In the genomic region with DNA sequence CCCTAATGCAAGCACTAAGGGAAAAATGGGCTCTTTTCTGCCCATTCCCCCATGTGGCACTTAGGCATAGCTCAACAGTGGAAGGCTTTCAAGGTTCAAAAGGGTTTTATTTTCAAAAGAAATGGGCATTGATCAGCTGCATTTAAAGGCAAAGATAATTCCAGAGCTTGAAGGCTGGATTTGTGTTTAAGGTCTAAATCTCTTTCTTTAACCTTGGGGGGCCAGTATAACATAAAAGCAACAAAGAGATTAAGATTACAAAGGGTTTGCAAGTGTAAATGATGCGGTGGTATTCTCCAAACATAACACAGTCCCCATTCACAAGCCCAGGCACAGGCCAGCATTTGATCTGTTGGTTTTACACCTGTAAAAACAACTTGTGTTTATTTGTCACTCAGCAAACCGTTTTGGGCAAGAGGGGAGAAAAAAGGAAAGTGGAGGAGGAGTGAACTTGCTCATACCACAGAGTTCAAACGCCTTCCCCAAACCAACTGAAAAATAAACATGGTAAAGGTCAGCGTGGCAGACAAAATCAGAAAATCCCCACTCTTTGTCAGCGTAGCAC, we compare ENCODE assay signal across 15 cellular contexts.
DNase-seq lines count a peak whose midpoint lies in the region; ATAC-seq and TF ChIP-seq lines count a peak whose summit lies in the region.
"Had no signal": no experiment of that assay in that cellular context is flagged by ENCODE, and none has a peak within 500 bp of the region (broad histone marks: within the 10 kb centered on the region; RNA-seq: fewer than 3 reads in every experiment).

No MANE protein-coding gene starts in this region.

- H2AFZ ChIP-seq in GM23338, result no peak overlapping the region
- H2AFZ ChIP-seq in osteoblast (ENCODE audit: low read length), result no peak overlapping the region

- H3K36me3 ChIP-seq in GM23338 (ENCODE audit: insufficient read depth) (no peaks in the 10 kb centered on the region), endodermal cell (ENCODE audit: control insufficient read depth, insufficient read depth, low read length) (no peaks in the 10 kb centered on the region), osteoblast (ENCODE audit: insufficient read depth, low read length) (no peaks in the 10 kb centered on the region)
- H3K36me3 ChIP-seq: BLaER1 treated with 17β-estradiol and CSF1 and Interleukin-3, amounts not matched to agents 10 nM and 100 nM had no signal

- H3K27me3 Mint-ChIP-seq in GM23338 (ENCODE audit: insufficient read depth, low read depth, poor library complexity) (no peaks in the 10 kb centered on the region), endodermal cell (ENCODE audit: insufficient read depth) (peaks cover 80% of the 10 kb centered on the region), nephron progenitor cell (ENCODE audit: low read depth, poor library complexity) (peaks cover 2% of the 10 kb centered on the region)
- H3K27me3 Mint-ChIP-seq: B cell; CD4-positive, CD25-positive, alpha-beta regulatory T cell; CD8-positive, alpha-beta memory T cell; IgD-negative memory B cell had no signal

- H3K36me3 Mint-ChIP-seq in GM23338 (ENCODE audit: low read depth) (peaks cover 3% of the 10 kb centered on the region; the same call in 2 of the 3 replicates), endodermal cell (ENCODE audit: low read depth) (no peaks in the 10 kb centered on the region), nephron progenitor cell (ENCODE audit: low read depth) (peaks cover 19% of the 10 kb centered on the region)
- H3K36me3 Mint-ChIP-seq: CD4-positive, CD25-positive, alpha-beta regulatory T cell; CD8-positive, alpha-beta memory T cell; IgD-negative memory B cell had no signal

- DNase-seq in GM23338 (ENCODE audit: low spot score) (no peak), endodermal cell (peak; percentile 53), nephron progenitor cell (no peak), NCI-H2171 (lab: John Stamatoyannopoulos, UW) (no peak), osteoblast (ENCODE audit: insufficient read length, low spot score, missing footprints) (no peak), NCI-H2081 treated with DMSO at 0.1 percent for 48 hours (lab: John Stamatoyannopoulos, UW) (no peak)
- DNase-seq: CD4-positive, CD25-positive, alpha-beta regulatory T cell; CD8-positive, alpha-beta memory T cell; COR-L47; DMS 273 treated with DMSO at 0.1 percent for 48 hours; GDM1; H9 had no signal

- H3F3A ChIP-seq in GM23338 (replicated peaks; ENCODE audit: low read depth), result no peaks in the 10 kb centered on the region

- H3K4me1 ChIP-seq in GM23338 (ENCODE audit: insufficient read depth) (0 out of 2 replicates have a peak, but pooled peaks cover 12% of the 10 kb centered on the region), endodermal cell (ENCODE audit: control insufficient read depth, insufficient read depth, low read length) (peaks cover 4% of the 10 kb centered on the region), osteoblast (ENCODE audit: insufficient read depth, low read length) (no peaks in the 10 kb centered on the region)
- H3K4me1 ChIP-seq: BLaER1 treated with 17β-estradiol and CSF1 and Interleukin-3, amounts not matched to agents 10 nM and 100 nM had no signal

- H3K4me3 Mint-ChIP-seq in GM23338 (no peak overlapping the region), endodermal cell (no peak overlapping the region), nephron progenitor cell (no peak overlapping the region)
- H3K4me3 Mint-ChIP-seq: B cell; CD4-positive, CD25-positive, alpha-beta regulatory T cell; CD8-positive, alpha-beta memory T cell; H9; IgD-negative memory B cell had no signal

- TF ChIP-seq CTCF in GM23338 (conservative IDR thresholded peaks at IDR 0.05; ENCODE audit: low read depth in 2 of 2) (no peak), endodermal cell (conservative IDR thresholded peaks at IDR 0.05) (no peak), nephron progenitor cell (IDR thresholded peaks at IDR 0.05) (no peak), osteoblast (IDR thresholded peaks at IDR 0.05; ENCODE audit: extremely low read depth, low read depth, low read length) (no peak)

- no peaks in the 10 kb centered on the region for H3K27me3 ChIP-seq in GM23338 (ENCODE audit: insufficient read depth)
- peaks cover 53% of the 10 kb centered on the region for H3K27me3 ChIP-seq in endodermal cell (ENCODE audit: control insufficient read depth, insufficient read depth, low read length, poor library complexity, severe bottlenecking)
- no peaks in the 10 kb centered on the region for H3K27me3 ChIP-seq in osteoblast (ENCODE audit: insufficient read depth, low read length)
- H3K27me3 ChIP-seq: BLaER1 treated with 17β-estradiol and CSF1 and Interleukin-3, amounts not matched to agents 10 nM and 100 nM had no signal

- H3K79me2 ChIP-seq in GM23338 (replicated peaks; ENCODE audit: insufficient read depth) (no peaks in the 10 kb centered on the region), osteoblast (ENCODE audit: insufficient read depth, low read length) (no peaks in the 10 kb centered on the region)

- H3K9ac ChIP-seq in endodermal cell (ENCODE audit: extremely low read depth, low read length, poor library complexity, severe bottlenecking), result no peak overlapping the region
- H3K9ac ChIP-seq: BLaER1 treated with 17β-estradiol and CSF1 and Interleukin-3, amounts not matched to agents 10 nM and 100 nM had no signal

- H3K27ac Mint-ChIP-seq in GM23338, result no peak overlapping the region
- H3K27ac Mint-ChIP-seq in endodermal cell, result no peak overlapping the region
- peak overlapping the region; percentile 66 for H3K27ac Mint-ChIP-seq in nephron progenitor cell
- H3K27ac Mint-ChIP-seq: B cell; CD4-positive, CD25-positive, alpha-beta regulatory T cell; CD8-positive, alpha-beta memory T cell; H9; IgD-negative memory B cell had no signal

- no peak overlapping the region for H3K4me2 ChIP-seq in GM23338
- no peak overlapping the region for H3K4me2 ChIP-seq in osteoblast (ENCODE audit: insufficient read depth, low read length)
- H3K4me2 ChIP-seq: BLaER1 treated with 17β-estradiol and CSF1 and Interleukin-3, amounts not matched to agents 10 nM and 100 nM had no signal

- H4K20me1 ChIP-seq in GM23338 (replicated peaks; ENCODE audit: insufficient read depth), result no peaks in the 10 kb centered on the region
- H4K20me1 ChIP-seq in osteoblast (ENCODE audit: insufficient read depth, low read length), result no peaks in the 10 kb centered on the region
- H4K20me1 ChIP-seq: BLaER1 treated with 17β-estradiol and CSF1 and Interleukin-3, amounts not matched to agents 10 nM and 100 nM had no signal

- 45 to 62% methylated on average over 3 to 5 of the region's 5 CpGs for WGBS in endodermal cell (ENCODE audit: insufficient coverage in 1 of 2, insufficient read length in 1 of 2), 2 experiments

- no peak overlapping the region for H3K4me3 ChIP-seq in GM23338
- H3K4me3 ChIP-seq in endodermal cell (ENCODE audit: low read length), result no peak overlapping the region
- no peak overlapping the region for H3K4me3 ChIP-seq in osteoblast (ENCODE audit: insufficient read depth, low read length)
- H3K4me3 ChIP-seq: BLaER1 treated with 17β-estradiol and CSF1 and Interleukin-3, amounts not matched to agents 10 nM and 100 nM had no signal

- peaks cover 13% of the 10 kb centered on the region for H3K9me3 Mint-ChIP-seq in GM23338
- H3K9me3 Mint-ChIP-seq in endodermal cell, result peaks cover 39% of the 10 kb centered on the region
- H3K9me3 Mint-ChIP-seq in nephron progenitor cell, result peaks cover 65% of the 10 kb centered on the region

- peak; percentile 53 for ATAC-seq in GM23338

- H3K9me2 ChIP-seq in GM23338 (ENCODE audit: insufficient read depth), result peaks cover 5% of the 10 kb centered on the region; the same call in 1 of the 2 replicates

- no peak overlapping the region for H3K27ac ChIP-seq in GM23338 (ENCODE audit: low read depth)
- peak overlapping the region; percentile 3 for H3K27ac ChIP-seq in endodermal cell (ENCODE audit: low read depth, low read length)
- H3K27ac ChIP-seq in osteoblast (ENCODE audit: low read depth, low read length), result no peak overlapping the region
- H3K27ac ChIP-seq: BLaER1 treated with 17β-estradiol and CSF1 and Interleukin-3, amounts not matched to agents 10 nM and 100 nM had no signal

- H3K4me1 Mint-ChIP-seq in GM23338 (peaks cover 6% of the 10 kb centered on the region), endodermal cell (peaks cover 17% of the 10 kb centered on the region), nephron progenitor cell (peaks cover 29% of the 10 kb centered on the region)
- H3K4me1 Mint-ChIP-seq: B cell; CD4-positive, CD25-positive, alpha-beta regulatory T cell; CD8-positive, alpha-beta memory T cell had no signal

- H3K9me3 ChIP-seq in endodermal cell (ENCODE audit: control insufficient read depth, low read length) (peaks cover 18% of the 10 kb centered on the region), osteoblast (ENCODE audit: low read depth, low read length) (peaks cover 5% of the 10 kb centered on the region)

TF ChIP-seq in GM23338, 12 proteins besides CTCF, POLR2A, EP300 and RAD21 (continues in another document):
- no peak for TF ChIP-seq POLR2AphosphoS5 (IDR thresholded peaks at IDR 0.05; ENCODE audit: low read depth)
- no peak for TF ChIP-seq CREB1 (CRISPR knock-in tag; IDR thresholded peaks at IDR 0.05; ENCODE audit: low read depth)
- no peak for TF ChIP-seq STAT1 (IDR thresholded peaks at IDR 0.05; ENCODE audit: unreplicated experiment)
- TF ChIP-seq, protein P1, sequence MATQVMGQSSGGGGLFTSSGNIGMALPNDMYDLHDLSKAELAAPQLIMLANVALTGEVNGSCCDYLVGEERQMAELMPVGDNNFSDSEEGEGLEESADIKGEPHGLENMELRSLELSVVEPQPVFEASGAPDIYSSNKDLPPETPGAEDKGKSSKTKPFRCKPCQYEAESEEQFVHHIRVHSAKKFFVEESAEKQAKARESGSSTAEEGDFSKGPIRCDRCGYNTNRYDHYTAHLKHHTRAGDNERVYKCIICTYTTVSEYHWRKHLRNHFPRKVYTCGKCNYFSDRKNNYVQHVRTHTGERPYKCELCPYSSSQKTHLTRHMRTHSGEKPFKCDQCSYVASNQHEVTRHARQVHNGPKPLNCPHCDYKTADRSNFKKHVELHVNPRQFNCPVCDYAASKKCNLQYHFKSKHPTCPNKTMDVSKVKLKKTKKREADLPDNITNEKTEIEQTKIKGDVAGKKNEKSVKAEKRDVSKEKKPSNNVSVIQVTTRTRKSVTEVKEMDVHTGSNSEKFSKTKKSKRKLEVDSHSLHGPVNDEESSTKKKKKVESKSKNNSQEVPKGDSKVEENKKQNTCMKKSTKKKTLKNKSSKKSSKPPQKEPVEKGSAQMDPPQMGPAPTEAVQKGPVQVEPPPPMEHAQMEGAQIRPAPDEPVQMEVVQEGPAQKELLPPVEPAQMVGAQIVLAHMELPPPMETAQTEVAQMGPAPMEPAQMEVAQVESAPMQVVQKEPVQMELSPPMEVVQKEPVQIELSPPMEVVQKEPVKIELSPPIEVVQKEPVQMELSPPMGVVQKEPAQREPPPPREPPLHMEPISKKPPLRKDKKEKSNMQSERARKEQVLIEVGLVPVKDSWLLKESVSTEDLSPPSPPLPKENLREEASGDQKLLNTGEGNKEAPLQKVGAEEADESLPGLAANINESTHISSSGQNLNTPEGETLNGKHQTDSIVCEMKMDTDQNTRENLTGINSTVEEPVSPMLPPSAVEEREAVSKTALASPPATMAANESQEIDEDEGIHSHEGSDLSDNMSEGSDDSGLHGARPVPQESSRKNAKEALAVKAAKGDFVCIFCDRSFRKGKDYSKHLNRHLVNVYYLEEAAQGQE (IDR thresholded peaks at IDR 0.05; ENCODE audit: unreplicated experiment), result no peak
